Comparison of ENCODE assay signal across 14 cellular contexts in the genomic region with DNA sequence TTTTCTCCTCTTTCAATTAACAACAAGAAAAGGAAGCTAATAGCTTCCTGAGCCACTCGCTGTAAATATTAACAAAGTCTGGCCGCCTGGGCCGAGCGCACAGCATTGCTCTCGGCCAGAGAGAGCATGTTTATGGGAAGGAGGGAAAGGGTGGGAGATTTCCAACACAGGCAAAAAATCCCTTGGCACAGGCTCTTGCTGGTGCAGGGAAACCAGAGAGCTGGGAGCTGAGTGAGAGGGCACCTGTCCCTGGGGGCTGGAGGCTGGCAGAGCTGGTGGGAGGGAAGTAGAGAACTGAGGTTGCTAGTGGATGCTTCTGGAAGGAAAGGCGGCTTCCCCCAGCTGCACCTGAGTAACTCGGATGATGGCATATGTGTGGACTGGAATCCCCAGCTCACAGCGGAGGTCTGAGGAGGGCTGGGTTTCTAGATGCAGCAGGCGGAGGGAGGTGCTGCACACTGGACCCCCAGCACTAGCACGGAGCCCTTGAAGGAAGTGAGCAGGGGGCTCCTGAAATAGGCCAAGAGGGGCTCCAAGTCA. TPM values are rescaled to one million over a fixed set of nuclear protein-coding genes. Genes with fewer than 3 reads are reported as not detected.
DNase-seq lines count a peak whose midpoint lies in the region; ATAC-seq and TF ChIP-seq lines count a peak whose summit lies in the region.
"Had no signal": no experiment of that assay in that cellular context is flagged by ENCODE, and none has a peak within 500 bp of the region (broad histone marks: within the 10 kb centered on the region; RNA-seq: fewer than 3 reads in every experiment).

No MANE protein-coding gene starts in this region.

- H3K27me3 Mint-ChIP-seq in brain = no peaks in the 10 kb centered on the region
- H3K27me3 Mint-ChIP-seq in nephron (ENCODE audit: low read depth) = peaks cover 26% of the 10 kb centered on the region
- H3K27me3 Mint-ChIP-seq in type B pancreatic cell = peaks cover 16% of the 10 kb centered on the region

- DNase-seq in NCI-H1105 treated with DMSO at 0.1 percent for 48 hours (lab: John Stamatoyannopoulos, UW) = peak; percentile 39
- DNase-seq in NCI-H1105 (lab: John Stamatoyannopoulos, UW) = no peak
- DNase-seq in type B pancreatic cell (ENCODE audit: extremely low spot score, unreplicated experiment) = no peak
- no peak for DNase-seq in NCI-H2196 treated with DMSO at 0.1 percent for 48 hours (lab: John Stamatoyannopoulos, UW; ENCODE audit: unreplicated experiment)
- DNase-seq: activated CD4-positive, alpha-beta T cell treated with anti-CD3 and anti-CD28 coated beads, Interleukin-2, amount 50 U/mL, for 1 hour; CD4-positive, alpha-beta memory T cell; midbrain had no signal

- H3K27ac Mint-ChIP-seq in brain (peak overlapping the region; percentile 93 to 97 (median 96)), nephron (peak overlapping the region; percentile 94 to 97 (median 96)), type B pancreatic cell (peak overlapping the region; percentile 24)

- H3K4me1 Mint-ChIP-seq in brain = peaks cover 100% of the 10 kb centered on the region
- H3K4me1 Mint-ChIP-seq in nephron = peaks cover 55% of the 10 kb centered on the region
- peaks cover 36% of the 10 kb centered on the region for H3K4me1 Mint-ChIP-seq in type B pancreatic cell (ENCODE audit: unreplicated experiment)
- H3K4me1 Mint-ChIP-seq: CD4-positive, alpha-beta memory T cell had no signal

- H3K4me3 Mint-ChIP-seq in brain (peak overlapping the region; percentile 40 to 69 (median 66)), nephron (peak overlapping the region in 2 of 3 experiments; percentile 15 to 39), type B pancreatic cell (peak overlapping the region; percentile 29)
- H3K4me3 Mint-ChIP-seq: CD4-positive, alpha-beta memory T cell had no signal

- TF ChIP-seq CTCF in brain (conservative IDR thresholded peaks at IDR 0.05) (no peak), nephron (IDR thresholded peaks at IDR 0.05; ENCODE audit: unreplicated experiment in 3 of 3) (no peak), type B pancreatic cell (conservative IDR thresholded peaks at IDR 0.05) (no peak)

- H3K9me3 Mint-ChIP-seq in brain = peaks cover 0 to 3% (median 0%) of the 10 kb centered on the region in 5 experiments
- no peaks in the 10 kb centered on the region for H3K9me3 Mint-ChIP-seq in nephron
- no peaks in the 10 kb centered on the region for H3K9me3 Mint-ChIP-seq in type B pancreatic cell
- H3K9me3 Mint-ChIP-seq: CD4-positive, alpha-beta memory T cell had no signal

- no peaks in the 10 kb centered on the region for H3K36me3 Mint-ChIP-seq in brain
- H3K36me3 Mint-ChIP-seq in nephron (ENCODE audit: low read depth) = no peaks in the 10 kb centered on the region
- no peaks in the 10 kb centered on the region for H3K36me3 Mint-ChIP-seq in type B pancreatic cell
- H3K36me3 Mint-ChIP-seq: CD4-positive, alpha-beta memory T cell had no signal

- ATAC-seq in HG03571 (IDR thresholded peaks at IDR 0.05; ENCODE audit: unreplicated experiment) = no peak
- ATAC-seq in GM19467 (IDR thresholded peaks at IDR 0.05; ENCODE audit: unreplicated experiment) = no peak

RNA-seq across cellular contexts. Expression of gene FLRT1, which starts 59.6 kb away (rescaled TPM):
- 27.0 TPM for polyA plus RNA-seq in brain (ENCODE audit: insufficient read depth, low read depth, low replicate concordance)
- 0.26 and 3.0 TPM in 2 replicates for total RNA-seq in type B pancreatic cell (ENCODE audit: low replicate concordance)
- total RNA-seq: CD4-positive, alpha-beta memory T cell; dermis microvascular lymphatic vessel endothelial cell; HT1080; T-helper 2 cell treated with Interferon-gamma antibody and Interleukin-4, amounts not matched to agents 100 ng/mL and 5 ng/mL, for 36 hours had no signal
- polyA plus RNA-seq: CD4-positive, alpha-beta memory T cell had no signal

Comparison
In these comparisons a context has a peak if more than half of its experiments do, and no peak if none do; other contexts are left out.
1. H3K27ac Mint-ChIP-seq: peak in every context shown above with its lines; median percentile 96 in brain; 96 in nephron; 24 in type B pancreatic cell.